ENCODE assay signal across 35 cellular contexts in genomic region chr19:52585604-52586003, GRCh38.
"Had no signal": no experiment of that assay in that cellular context is flagged by ENCODE, and none has a peak within 500 bp of the region (broad histone marks: within the 10 kb centered on the region; RNA-seq: fewer than 3 reads in every experiment).

No MANE protein-coding gene starts in this region.

- H3K4me3 ChIP-seq: adrenal gland, SJSA1 had no signal

- H3K27ac ChIP-seq: adrenal gland, SJSA1 had no signal

- H3K4me1 ChIP-seq: adrenal gland, SJSA1 had no signal

- H3K4me3 Mint-ChIP-seq: activated CD4-positive, alpha-beta memory T cell treated with anti-CD3 and anti-CD28 coated beads for 36 hours; activated CD4-positive, alpha-beta T cell treated with anti-CD3 and anti-CD28 coated beads for 36 hours; activated CD8-positive, alpha-beta memory T cell treated with anti-CD3 and anti-CD28 coated beads, Interleukin-2, amount 10 ng/mL, durations not matched to agents 7 days and 5 days; activated naive CD4-positive, alpha-beta T cell treated with anti-CD3 and anti-CD28 coated beads, Interleukin-2, amount 50 U/mL, for 24 hours; activated naive CD8-positive, alpha-beta T cell treated with anti-CD3 and anti-CD28 coated beads, Interleukin-2, amount 10 ng/mL, durations not matched to agents 7 days and 5 days; brain; T-helper 1 cell treated with Interleukin-12 subunit alpha and Interleukin-12 subunit beta and Interleukin-4 antibody, amounts not matched to agents 30 μg/mL and 1 μg/mL, for 36 hours; T-helper 2 cell treated with Interferon-gamma antibody and Interleukin-4, amounts not matched to agents 5 μg/mL and 100 μg/mL, for 36 hours had no signal

- ATAC-seq: activated CD4-positive, alpha-beta T cell treated with anti-CD3 and anti-CD28 coated beads for 36 hours; activated CD4-positive, CD25-positive, alpha-beta regulatory T cell treated with anti-CD3 and anti-CD28 coated beads, Interleukin-2, amount 50 U/mL, for 24 hours; activated CD8-positive, alpha-beta memory T cell treated with anti-CD3 and anti-CD28 coated beads, Interleukin-2, amount 10 ng/mL, durations not matched to agents 7 days and 5 days; Panc1 had no signal

- H3K4me2 ChIP-seq: SK-N-SH had no signal

- H3K27me3 ChIP-seq: adrenal gland, SJSA1 had no signal

- H3K27me3 Mint-ChIP-seq: activated CD4-positive, alpha-beta memory T cell treated with anti-CD3 and anti-CD28 coated beads for 36 hours; activated CD4-positive, alpha-beta T cell treated with anti-CD3 and anti-CD28 coated beads for 36 hours; activated CD8-positive, alpha-beta memory T cell treated with anti-CD3 and anti-CD28 coated beads, Interleukin-2, amount 10 ng/mL, durations not matched to agents 7 days and 5 days; activated naive CD4-positive, alpha-beta T cell treated with anti-CD3 and anti-CD28 coated beads, Interleukin-2, amount 50 U/mL, for 24 hours; activated naive CD8-positive, alpha-beta T cell treated with anti-CD3 and anti-CD28 coated beads, Interleukin-2, amount 10 ng/mL, durations not matched to agents 7 days and 5 days had no signal

- H3K9ac ChIP-seq: SK-N-SH had no signal

- H3K4me1 Mint-ChIP-seq: activated CD4-positive, alpha-beta T cell treated with anti-CD3 and anti-CD28 coated beads for 36 hours; activated CD8-positive, alpha-beta memory T cell treated with anti-CD3 and anti-CD28 coated beads, Interleukin-2, amount 10 ng/mL, durations not matched to agents 7 days and 5 days; activated naive CD4-positive, alpha-beta T cell treated with anti-CD3 and anti-CD28 coated beads, Interleukin-2, amount 50 U/mL, for 24 hours; activated naive CD8-positive, alpha-beta T cell treated with anti-CD3 and anti-CD28 coated beads, Interleukin-2, amount 10 ng/mL, durations not matched to agents 7 days and 5 days; brain had no signal

- DNase-seq: activated CD4-positive, alpha-beta memory T cell treated with anti-CD3 and anti-CD28 coated beads for 36 hours; activated CD4-positive, alpha-beta T cell treated with anti-CD3 and anti-CD28 coated beads for 36 hours; activated CD4-positive, alpha-beta T cell treated with anti-CD3 and anti-CD28 coated beads, Interleukin-2, amount 50 U/mL, for 1 hour; activated CD8-positive, alpha-beta memory T cell treated with anti-CD3 and anti-CD28 coated beads for 24 hours; activated CD8-positive, alpha-beta memory T cell treated with anti-CD3 and anti-CD28 coated beads, Interleukin-2, amount 10 ng/mL, durations not matched to agents 7 days and 5 days; activated CD8-positive, alpha-beta memory T cell treated with anti-CD3 and anti-CD28 coated beads, Interleukin-2, amount 50 U/mL, for 48 hours; activated effector memory CD4-positive, alpha-beta T cell treated with Interleukin-2 at 50 U/mL for 16 hours; activated naive CD4-positive, alpha-beta T cell; activated naive CD8-positive, alpha-beta T cell treated with anti-CD3 and anti-CD28 coated beads, Interleukin-2, amount 10 ng/mL, durations not matched to agents 7 days and 5 days; activated T-cell treated with anti-CD3 and anti-CD28 coated beads, Interleukin-2, amount 50 U/mL, for 48 hours; caudate nucleus; NCI-H1092 treated with DMSO at 0.1 percent for 48 hours; NCI-H1417; NCI-H146; NCI-H187; NCI-H2081; NCI-H2171 treated with DMSO at 0.1 percent for 48 hours; NCI-H2227 treated with DMSO at 0.1 percent for 48 hours; NCI-H446; NCI-H510A treated with DMSO at 0.1 percent for 48 hours; NCI-H526 treated with DMSO at 0.1 percent for 48 hours; NCI-H774; RPMI8226; SHP77 treated with DMSO at 0.1 percent for 48 hours; SK-N-SH had no signal

- FAIRE-seq: bronchial epithelial cell, TTC549 had no signal

- H3K27ac Mint-ChIP-seq: activated CD4-positive, alpha-beta memory T cell treated with anti-CD3 and anti-CD28 coated beads for 36 hours; activated CD4-positive, alpha-beta T cell treated with anti-CD3 and anti-CD28 coated beads for 36 hours; activated CD8-positive, alpha-beta memory T cell treated with anti-CD3 and anti-CD28 coated beads, Interleukin-2, amount 10 ng/mL, durations not matched to agents 7 days and 5 days; activated naive CD4-positive, alpha-beta T cell treated with anti-CD3 and anti-CD28 coated beads, Interleukin-2, amount 50 U/mL, for 24 hours; activated naive CD8-positive, alpha-beta T cell treated with anti-CD3 and anti-CD28 coated beads, Interleukin-2, amount 10 ng/mL, durations not matched to agents 7 days and 5 days; brain; T-helper 1 cell treated with Interleukin-12 subunit alpha and Interleukin-12 subunit beta and Interleukin-4 antibody, amounts not matched to agents 30 μg/mL and 1 μg/mL, for 36 hours; T-helper 2 cell treated with Interferon-gamma antibody and Interleukin-4, amounts not matched to agents 5 μg/mL and 100 μg/mL, for 36 hours had no signal
